ENCODE assay signal across 11 cellular contexts in the genomic region with DNA sequence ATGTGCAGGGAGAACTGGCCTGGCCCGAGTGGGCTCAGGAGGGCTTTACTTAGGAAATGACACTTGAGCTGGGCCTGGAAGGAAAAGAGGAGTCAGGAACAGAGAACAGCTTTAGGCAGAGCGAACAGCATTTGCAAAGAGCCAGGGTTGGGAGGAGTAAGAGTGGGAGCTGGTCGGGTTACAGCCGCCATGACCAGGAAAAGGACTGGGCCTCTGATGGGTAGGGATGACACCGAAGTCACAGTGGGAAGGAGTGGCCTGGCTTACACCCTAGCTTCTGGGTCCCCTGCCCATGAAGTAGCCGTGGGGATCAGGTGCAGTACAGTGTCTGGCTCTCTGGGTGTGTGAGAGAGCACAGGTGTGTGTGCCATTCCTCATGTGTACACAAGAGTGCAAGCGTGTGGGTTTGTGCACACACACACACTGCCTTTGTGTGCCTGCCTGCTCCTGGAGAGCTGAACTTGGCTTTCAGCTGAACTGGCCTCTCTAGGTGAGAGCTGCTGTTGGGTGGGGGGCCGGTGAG. TPM values are rescaled to one million over a fixed set of nuclear protein-coding genes. Genes with fewer than 3 reads are reported as not detected.
DNase-seq lines count a peak whose midpoint lies in the region; ATAC-seq lines count a peak whose summit lies in the region.
"Had no signal": no experiment of that assay in that cellular context is flagged by ENCODE, and none has a peak within 500 bp of the region (broad histone marks: within the 10 kb centered on the region; RNA-seq: fewer than 3 reads in every experiment).

No MANE protein-coding gene starts in this region.

- no peaks in the 10 kb centered on the region for H3K9me3 ChIP-seq in GM23248 (ENCODE audit: low read depth)
- H3K9me3 ChIP-seq in SJSA1 (replicated peaks): no peaks in the 10 kb centered on the region
- no peaks in the 10 kb centered on the region for H3K9me3 ChIP-seq in stomach smooth muscle (ENCODE audit: control insufficient read depth in 2 of 2, low read length in 2 of 2)

- no peak overlapping the region for H2AFZ ChIP-seq in GM23248

- peak overlapping the region; percentile 88 for H3K27ac ChIP-seq in GM23248
- peak overlapping the region; percentile 60 for H3K27ac ChIP-seq in SJSA1
- H3K27ac ChIP-seq in stomach smooth muscle (ENCODE audit: low read length): peak overlapping the region; percentile 86

- H3K27me3 ChIP-seq in GM23248 (replicated peaks; ENCODE audit: insufficient read depth): no peaks in the 10 kb centered on the region
- no peaks in the 10 kb centered on the region for H3K27me3 ChIP-seq in SJSA1 (replicated peaks)
- H3K27me3 ChIP-seq in stomach smooth muscle (ENCODE audit: control insufficient read depth in 1 of 2, insufficient read depth in 2 of 2, low read length in 2 of 2): no peaks in the 10 kb centered on the region

- DNase-seq in GM23248 (no peak), SJSA1 (ENCODE audit: low read depth in 1 of 2, low spot score in 2 of 2) (no peak), left kidney (ENCODE audit: low read depth, low spot score) (peak; percentile 68), NK-92 (lab: John Stamatoyannopoulos, UW; ENCODE audit: unreplicated experiment) (no peak), NOMO-1 treated with DMSO at 0.1 percent for 48 hours (lab: John Stamatoyannopoulos, UW; ENCODE audit: unreplicated experiment) (no peak)
- DNase-seq: activated CD4-positive, alpha-beta T cell treated with anti-CD3 and anti-CD28 coated beads, Interleukin-2, amount 50 U/mL, for 4 hours; activated effector memory CD4-positive, alpha-beta T cell treated with anti-CD3 and anti-CD28 coated beads, Interleukin-2, amount 50 U/mL, for 16 hours; CD4-positive, alpha-beta memory T cell; stimulated activated CD8-positive, alpha-beta memory T cell treated with anti-CD3 and anti-CD28 coated beads, Interleukin-4, amount 100 ng/mL, for 48 hours had no signal

- in situ Hi-C loops in GM23248 (cut with MboI): loop anchor here (10.0 kb wide), 1 partner anchor 123 kb away; the partner anchor contains the start of gene CPZ

- H3K4me2 ChIP-seq in GM23248 (ENCODE audit: unreplicated experiment): peak overlapping the region; percentile 20

- H3K36me3 ChIP-seq in GM23248 (ENCODE audit: low read depth) (peaks cover 8% of the 10 kb centered on the region; the same call in 1 of the 2 replicates), SJSA1 (peaks cover 38% of the 10 kb centered on the region), stomach smooth muscle (ENCODE audit: control insufficient read depth in 2 of 2, insufficient read depth in 2 of 2, low read length in 2 of 2) (peaks cover 14 to 20% of the 10 kb centered on the region in 2 donors)

- H3K4me3 ChIP-seq in GM23248 (no peak overlapping the region), SJSA1 (no peak overlapping the region), stomach smooth muscle (ENCODE audit: low read length in 2 of 2) (no peak overlapping the region)

- peaks cover 17% of the 10 kb centered on the region for H3F3A ChIP-seq in GM23248 (ENCODE audit: insufficient read depth)

- H3K9ac ChIP-seq in GM23248 (peak overlapping the region; percentile 78), stomach smooth muscle (ENCODE audit: low read length in 2 of 2) (peak overlapping the region; percentile 54 to 64)

- peaks cover 16% of the 10 kb centered on the region for H3K4me1 ChIP-seq in GM23248 (ENCODE audit: insufficient read depth)
- peaks cover 49% of the 10 kb centered on the region for H3K4me1 ChIP-seq in SJSA1 (replicated peaks)
- H3K4me1 ChIP-seq in stomach smooth muscle (ENCODE audit: control insufficient read depth, insufficient read depth, low read length): peaks cover 24% of the 10 kb centered on the region

- no peaks in the 10 kb centered on the region for H3K9me2 ChIP-seq in GM23248 (ENCODE audit: insufficient read depth)

- ATAC-seq in GM18511 (IDR thresholded peaks at IDR 0.05; ENCODE audit: unreplicated experiment): no peak

- no peaks in the 10 kb centered on the region; the same call in 1 of the 2 replicates for H4K20me1 ChIP-seq in GM23248 (ENCODE audit: insufficient read depth)

- no peaks in the 10 kb centered on the region for H3K79me2 ChIP-seq in GM23248 (ENCODE audit: insufficient read depth)

- WGBS in GM23248 (ENCODE audit: low coverage in 1 of 2, low lambda C conversion rate in 2 of 2, missing lambda C conversion rate in 2 of 2), 2 experiments: 88 to 89% methylated on average over 8 of the region's 8 CpGs

RNA-seq across cellular contexts. Expression of gene TRMT44, which starts 31.6 kb away (rescaled TPM):
- 12.0 and 12.5 TPM in 2 replicates for total RNA-seq in GM23248 (2014; rRNA removed; shearing (Covaris generic))
- 4.1 and 4.4 TPM in 2 replicates for polyA plus RNA-seq in GM23248 (2016; fragmentation: Nextera tagmentation; extraction: Ambion mirVana)
- total RNA-seq in SJSA1 (2014; rRNA removed; shearing (Covaris generic)): 21.8 and 28.7 TPM in 2 replicates

RNA-seq across cellular contexts. Expression of gene ACOX3, which starts 31.7 kb away (rescaled TPM):
- 33.8 and 48.4 TPM in 2 replicates for total RNA-seq in GM23248 (2014; rRNA removed; shearing (Covaris generic))
- 24.7 and 25.1 TPM in 2 replicates for polyA plus RNA-seq in GM23248 (2016; fragmentation: Nextera tagmentation; extraction: Ambion mirVana)
- total RNA-seq in SJSA1 (2014; rRNA removed; shearing (Covaris generic)): 18.9 and 21.2 TPM in 2 replicates
